8 cellular contexts compared by ENCODE assay signal in genomic region chr3:5304789-5305680, GRCh38.
A peak's percentile ranks its signal among the peaks of the same experiment; 100 is the strongest.
DNase-seq lines count a peak whose midpoint lies in the region; ATAC-seq, FAIRE-seq and TF ChIP-seq lines count a peak whose summit lies in the region.

No MANE protein-coding gene starts in this region.

- H2BK120ac ChIP-seq in H9 (ENCODE audit: low read depth, low read length, poor library complexity, severe bottlenecking) (no peak overlapping the region), H1 (replicated peaks; ENCODE audit: low read depth, low read length) (no peak overlapping the region)

- FAIRE-seq in H1 (lab: Jason Lieb, UNC) = peak; percentile 87

- H2BK12ac ChIP-seq in H9 (ENCODE audit: insufficient read length, low read depth, low read length) (no peak overlapping the region), H1 (ENCODE audit: low read depth, low read length) (no peak overlapping the region)

- H3K4me1 ChIP-seq in H9 (ENCODE audit: insufficient read depth, low read length) (no peaks in the 10 kb centered on the region), Loucy (ENCODE audit: insufficient read depth, low read length, poor library complexity, severe bottlenecking) (no peaks in the 10 kb centered on the region), H1 (replicated peaks in 1 of 4; ENCODE audit: control insufficient read depth in 3 of 4, insufficient read depth in 4 of 4, low read length in 3 of 4) (no peaks in the 10 kb centered on the region), upper lobe of right lung (no peaks in the 10 kb centered on the region)

- H3T11ph ChIP-seq in H9 (ENCODE audit: low read length) = no peak overlapping the region

- H3K36me3 Mint-ChIP-seq in H9 (ENCODE audit: insufficient read depth in 1 of 3, low read depth in 3 of 3) (no peaks in the 10 kb centered on the region), memory B cell (no peaks in the 10 kb centered on the region)

- TF ChIP-seq EP300 in H1 (IDR thresholded peaks at IDR 0.05; ENCODE audit: borderline replicate concordance in 1 of 2, low read depth in 2 of 2, low read length in 2 of 2) = no peak

- peak; percentile 75 for ATAC-seq in memory B cell (ENCODE audit: low read depth)
- ATAC-seq in upper lobe of right lung = peak; percentile 84

- H3K4me3 ChIP-seq in Loucy (ENCODE audit: low read length, poor library complexity, severe bottlenecking) (no peak overlapping the region), H1 (ENCODE audit: extremely low read depth in 1 of 4, insufficient read depth in 2 of 4, low read depth in 3 of 4, low read length in 4 of 4) (no peak overlapping the region), upper lobe of right lung (no peak overlapping the region)

- no peak overlapping the region for H3K27ac ChIP-seq in H9 (ENCODE audit: insufficient read length, low read depth, low read length)
- no peak overlapping the region for H3K27ac ChIP-seq in H1 (ENCODE audit: low read depth, low read length)
- no peak overlapping the region for H3K27ac ChIP-seq in upper lobe of right lung

- no peaks in the 10 kb centered on the region for H3K9me3 ChIP-seq in H9 (ENCODE audit: control insufficient read depth, low read depth, low read length)
- no peaks in the 10 kb centered on the region for H3K9me3 ChIP-seq in Loucy (ENCODE audit: insufficient read depth, low read depth, low read length)
- H3K9me3 ChIP-seq in H1 (ENCODE audit: insufficient read depth in 2 of 2, low read depth in 1 of 2, low read length in 1 of 2) = no peaks in the 10 kb centered on the region; a peak in 1 of 4 replicates
- H3K9me3 ChIP-seq in upper lobe of right lung = no peaks in the 10 kb centered on the region

- H3K4me2 ChIP-seq in H9 (ENCODE audit: insufficient read depth, insufficient read length, low read length) (no peak overlapping the region), Loucy (ENCODE audit: low read depth, low read length, poor library complexity, severe bottlenecking) (no peak overlapping the region), H1 (ENCODE audit: insufficient read depth in 1 of 2, low read depth in 2 of 2, low read length in 2 of 2) (no peak overlapping the region)

- CTCF ChIA-PET in H1 (lab: Charles Lee; ENCODE audit: partially characterized antibody) = interaction anchor here (0.8 to 1.2 kb wide), 2 partner anchors 10 to 263 kb away, joined by 3 to 4 read pairs; no protein-coding TSS in a partner anchor

- H4K91ac ChIP-seq in H9 (ENCODE audit: insufficient read length, low read depth, low read length) (no peak overlapping the region), H1 (replicated peaks; ENCODE audit: insufficient read length, low read length) (no peak overlapping the region)

- H4K20me1 ChIP-seq in H9 (ENCODE audit: control insufficient read depth, insufficient read depth, insufficient read length) (no peaks in the 10 kb centered on the region), Loucy (ENCODE audit: insufficient read depth, low read length, poor library complexity, severe bottlenecking) (no peaks in the 10 kb centered on the region), H1 (replicated peaks in 1 of 2; ENCODE audit: control insufficient read depth in 1 of 2, insufficient read depth in 2 of 2, low read length in 2 of 2) (no peaks in the 10 kb centered on the region)

- no peaks in the 10 kb centered on the region for H3F3A ChIP-seq in Loucy (ENCODE audit: low read depth)

- H3K79me2 ChIP-seq in H9 (ENCODE audit: insufficient read depth, low read length) (no peaks in the 10 kb centered on the region), Loucy (ENCODE audit: insufficient read depth, low read length) (no peaks in the 10 kb centered on the region), H1 (ENCODE audit: control insufficient read depth in 1 of 2, insufficient read depth in 2 of 2, low read length in 2 of 2) (no peaks in the 10 kb centered on the region)

- no CpG with 5 or more reads among the region's 13 CpGs for WGBS in H9 (ENCODE audit: extremely low coverage, insufficient read length, low lambda C conversion rate)
- 59% methylated on average over 13 of the region's 13 CpGs; no CpG with 5 or more reads in 1 of the 2 experiments for WGBS in H1 (ENCODE audit: extremely low coverage in 1 of 2, insufficient coverage in 1 of 2, insufficient read length in 1 of 2, insufficient replicate concordance in 2 of 2, low coverage in 1 of 2, low lambda C conversion rate in 2 of 2, missing lambda C conversion rate in 1 of 2), 2 experiments

- no peak overlapping the region for H2AFZ ChIP-seq in H9 (ENCODE audit: low read length)
- no peak overlapping the region for H2AFZ ChIP-seq in Loucy (ENCODE audit: low read length)
- peak overlapping the region; percentile 82; the same call in 1 of the 2 replicates for H2AFZ ChIP-seq in H1 (ENCODE audit: low read length)

- H3K27me3 ChIP-seq in H9 (ENCODE audit: insufficient read depth, low read length) = no peaks in the 10 kb centered on the region
- no peaks in the 10 kb centered on the region for H3K27me3 ChIP-seq in Loucy (ENCODE audit: insufficient read depth, low read length, poor library complexity, severe bottlenecking)
- no peaks in the 10 kb centered on the region for H3K27me3 ChIP-seq in H1 (replicated peaks in 1 of 4; ENCODE audit: control insufficient read depth in 3 of 4, extremely low read depth in 1 of 4, insufficient read depth in 3 of 4, low read length in 3 of 4)
- no peaks in the 10 kb centered on the region for H3K27me3 ChIP-seq in upper lobe of right lung

- no peak overlapping the region for H3K27ac Mint-ChIP-seq in H9
- no peak overlapping the region for H3K27ac Mint-ChIP-seq in memory B cell

- no peak overlapping the region for H3K23ac ChIP-seq in H9 (ENCODE audit: insufficient read length, low read depth, low read length)
- no peak overlapping the region for H3K23ac ChIP-seq in H1 (ENCODE audit: insufficient read length)

- H3K4me1 Mint-ChIP-seq in H9 (no peaks in the 10 kb centered on the region), memory B cell (peaks cover 6% of the 10 kb centered on the region)

- H3K9me3 Mint-ChIP-seq in H9 (no peaks in the 10 kb centered on the region; a peak in 1 of 5 replicates), memory B cell (no peaks in the 10 kb centered on the region)

- H2BK15ac ChIP-seq in H9 (ENCODE audit: low read depth, low read length) (no peak overlapping the region), H1 (ENCODE audit: low read length) (no peak overlapping the region)

- no peak overlapping the region for H4K8ac ChIP-seq in H9 (replicated peaks; ENCODE audit: insufficient read length, low read depth, low read length)
- H4K8ac ChIP-seq in H1 (ENCODE audit: extremely low read depth, insufficient read depth, low read length) = no peak overlapping the region

- intact Hi-C loops in upper lobe of right lung (cut with DNase I) = no loop called here

- peak; percentile 1 for DNase-seq in NCI-H2196 (lab: John Stamatoyannopoulos, UW; ENCODE audit: unreplicated experiment)
- DNase-seq in NCI-H2196 treated with DMSO at 0.1 percent for 48 hours (lab: John Stamatoyannopoulos, UW; ENCODE audit: unreplicated experiment) = no peak
- DNase-seq in H9 = peak; percentile 60
- DNase-seq in SKM-1 treated with dmso at 0.1 percent for 144 hours (lab: John Stamatoyannopoulos, UW; ENCODE audit: unreplicated experiment) = peak; percentile 38
- peak; percentile 10 to 79 for DNase-seq in H1 (ENCODE audit: low read depth in 1 of 2, low spot score in 2 of 2)
- DNase-seq in memory B cell (ENCODE audit: low spot score in 2 of 2) = peak; percentile 39 to 47
- DNase-seq in upper lobe of right lung = no peak

- H3K79me1 ChIP-seq in H9 (ENCODE audit: insufficient read depth, low read depth, low read length, poor library complexity, severe bottlenecking) = no peaks in the 10 kb centered on the region
- H3K79me1 ChIP-seq in H1 (ENCODE audit: low read depth, low read length) = no peaks in the 10 kb centered on the region

- TF ChIP-seq RAD21 in H1 (IDR thresholded peaks at IDR 0.05 in 1 of 2, conservative IDR thresholded peaks at IDR 0.05 in 1 of 2; ENCODE audit: low read depth in 2 of 2, low read length in 2 of 2) = peak; percentile 90 to 92

- H3K56ac ChIP-seq in H9 (ENCODE audit: insufficient read length, low read depth, low read length) = no peak overlapping the region
- no peak overlapping the region for H3K56ac ChIP-seq in H1 (replicated peaks; ENCODE audit: insufficient read length, low read depth, low read length)

- peak; percentile 87 for TF ChIP-seq CTCF in H9 (conservative IDR thresholded peaks at IDR 0.05)
- TF ChIP-seq CTCF in Loucy (conservative IDR thresholded peaks at IDR 0.05; ENCODE audit: low read length) = peak; percentile 82
- TF ChIP-seq CTCF in H1 (IDR thresholded peaks at IDR 0.05; ENCODE audit: control extremely low read depth in 1 of 3, insufficient read depth in 1 of 3, low read depth in 1 of 3, low read length in 3 of 3) = peak; percentile 47 to 79 (median 68)
- peak; percentile 62 for TF ChIP-seq CTCF in upper lobe of right lung (IDR thresholded peaks at IDR 0.05)

- no peaks in the 10 kb centered on the region for H3K23me2 ChIP-seq in H9 (ENCODE audit: insufficient read length, low read depth, low read length, poor library complexity, severe bottlenecking)
- H3K23me2 ChIP-seq in H1 (ENCODE audit: low read depth, low read length) = no peaks in the 10 kb centered on the region

- H3K27me3 Mint-ChIP-seq in H9 (ENCODE audit: low read depth) = no peaks in the 10 kb centered on the region; the same call in 1 of the 2 replicates
- no peaks in the 10 kb centered on the region for H3K27me3 Mint-ChIP-seq in memory B cell

- H3K9ac ChIP-seq in H9 (ENCODE audit: extremely low read depth, insufficient read length, low read length) = no peak overlapping the region
- H3K9ac ChIP-seq in Loucy (ENCODE audit: low read depth, low read length, poor library complexity, severe bottlenecking) = no peak overlapping the region
- no peak overlapping the region for H3K9ac ChIP-seq in H1 (replicated peaks in 1 of 4; ENCODE audit: extremely low read depth in 1 of 4, low read depth in 3 of 4, low read length in 3 of 4)

- no peak overlapping the region for H4K5ac ChIP-seq in H9 (ENCODE audit: insufficient read length, low read depth, low read length)
- no peak overlapping the region for H4K5ac ChIP-seq in H1 (ENCODE audit: insufficient read length, low read depth, low read length)

- H2BK5ac ChIP-seq in H9 (ENCODE audit: insufficient read length, low read length) (no peak overlapping the region), H1 (ENCODE audit: low read depth, low read length) (no peak overlapping the region)

- H3K9me2 ChIP-seq in Loucy (replicated peaks; ENCODE audit: low read depth, low read length) = no peaks in the 10 kb centered on the region

- H3K4me3 Mint-ChIP-seq in H9 (no peak overlapping the region), memory B cell (no peak overlapping the region)

- H3K14ac ChIP-seq in H9 (ENCODE audit: insufficient read depth, low read length) (no peak overlapping the region), H1 (ENCODE audit: insufficient read length) (no peak overlapping the region)

- H3K18ac ChIP-seq in H9 (ENCODE audit: insufficient read length, low read depth, low read length) (no peak overlapping the region), H1 (ENCODE audit: extremely low read depth, low read length) (no peak overlapping the region)

- no peak overlapping the region for H2BK20ac ChIP-seq in H9 (ENCODE audit: low read depth, low read length, poor library complexity, severe bottlenecking)
- no peak overlapping the region for H2BK20ac ChIP-seq in H1 (ENCODE audit: low read length)

- no peaks in the 10 kb centered on the region for H3K36me3 ChIP-seq in Loucy (ENCODE audit: insufficient read depth, low read length)
- H3K36me3 ChIP-seq in H1 (ENCODE audit: control insufficient read depth in 2 of 4, insufficient read depth in 4 of 4, low read length in 3 of 4) = no peaks in the 10 kb centered on the region
- no peaks in the 10 kb centered on the region for H3K36me3 ChIP-seq in upper lobe of right lung

- no peak for TF ChIP-seq POLR2A in H1 (IDR thresholded peaks at IDR 0.05; ENCODE audit: control extremely low read depth in 1 of 2, low read depth in 2 of 2, low read length in 2 of 2)

- H3K4ac ChIP-seq in H9 (ENCODE audit: low read depth, low read length) (no peak overlapping the region), H1 (replicated peaks; ENCODE audit: insufficient read length, low read depth, low read length) (no peak overlapping the region)

- POLR2A ChIA-PET in H1 (lab: Charles Lee; ENCODE audit: partially characterized antibody) = no interaction called here

- no peak overlapping the region for H2AK5ac ChIP-seq in H9 (ENCODE audit: insufficient read length, low read length)
- H2AK5ac ChIP-seq in H1 (ENCODE audit: low read depth, low read length) = no peak overlapping the region

Comparison
In these comparisons a context has a peak if more than half of its experiments do, and no peak if none do; other contexts are left out.
1. DNase-seq: peak in NCI-H2196 (single experiment), H9 (single experiment), SKM-1 treated with dmso at 0.1 percent for 144 hours (single experiment), H1 (2 of 2) and memory B cell (2 of 2); none in NCI-H2196 treated with DMSO at 0.1 percent for 48 hours (single experiment) and upper lobe of right lung (single experiment).
2. Peak in every context shown above with its lines, with median percentiles within 50 percentile points of each other: CTCF ChIP-seq.